8 cellular contexts compared by ENCODE assay signal in the genomic region with DNA sequence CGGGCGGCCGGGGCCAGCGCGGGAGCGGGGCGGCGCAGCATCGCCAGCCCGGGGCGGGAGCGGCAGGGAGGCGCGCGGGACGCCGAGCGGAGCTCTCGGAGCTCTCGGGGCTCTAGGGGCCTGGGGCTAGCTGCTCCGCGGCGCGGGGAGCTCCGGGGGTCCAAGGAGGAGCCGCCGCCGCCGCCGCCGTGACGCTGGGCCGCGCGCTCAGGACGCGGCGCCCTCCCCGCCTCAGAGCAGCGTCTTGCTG. TPM values are rescaled to one million over a fixed set of nuclear protein-coding genes. Genes with fewer than 3 reads are reported as not detected.
DNase-seq lines count a peak whose midpoint lies in the region; ATAC-seq, FAIRE-seq and TF ChIP-seq lines count a peak whose summit lies in the region.

No MANE protein-coding gene starts in this region.

- TF ChIP-seq CTCF in liver (IDR thresholded peaks at IDR 0.05; ENCODE audit: low read depth, low read length, missing input control) (no peak), uterus (IDR thresholded peaks at IDR 0.05) (no peak)

- FAIRE-seq in GM12892 (lab: Jason Lieb, UNC) = no peak

- H3K36me3 ChIP-seq in liver (ENCODE audit: control insufficient read depth in 4 of 4, insufficient read depth in 3 of 4, low read depth in 1 of 4, low read length in 3 of 4) = no peaks in the 10 kb centered on the region
- no peaks in the 10 kb centered on the region for H3K36me3 ChIP-seq in uterus

- no peaks in the 10 kb centered on the region for H3K27me3 ChIP-seq in liver (ENCODE audit: control insufficient read depth in 4 of 4, insufficient read depth in 4 of 4, low read length in 3 of 4)
- no peaks in the 10 kb centered on the region for H3K27me3 ChIP-seq in uterus

- H3K4me3 ChIP-seq in liver (ENCODE audit: low read depth in 1 of 3, low read length in 3 of 3) = peak overlapping the region in 2 of 3 donors; percentile 74 to 96
- H3K4me3 ChIP-seq in uterus = peak overlapping the region; percentile 56 to 94

- DNase-seq in GM12892 (ENCODE audit: insufficient read length) (no peak), uterus (no peak), NCI-H2196 treated with DMSO at 0.1 percent for 48 hours (lab: John Stamatoyannopoulos, UW; ENCODE audit: unreplicated experiment) (no peak), HT-29 (ENCODE audit: low spot score) (no peak), COLO829 (ENCODE audit: low spot score) (no peak)

- TF ChIP-seq RAD21 in liver (IDR thresholded peaks at IDR 0.05) = no peak

- H3K4me1 ChIP-seq in liver (ENCODE audit: control insufficient read depth in 4 of 4, insufficient read depth in 4 of 4, low read length in 3 of 4) (peaks cover 10 to 23% (median 21%) of the 10 kb centered on the region in 4 donors), uterus (peaks cover 8 to 10% of the 10 kb centered on the region in 2 donors)

- intact Hi-C loops in uterus (cut with DNase I; ENCODE audit: low total_unique reads) = no loop called here

- H3K9me3 ChIP-seq in liver (ENCODE audit: control insufficient read depth in 4 of 4, low read length in 3 of 4) (no peaks in the 10 kb centered on the region), uterus (no peaks in the 10 kb centered on the region)

- no peak overlapping the region for H3K9ac ChIP-seq in liver (ENCODE audit: low read depth in 1 of 2, low read length in 2 of 2)

- H3K27ac ChIP-seq in angular gyrus (ENCODE audit: low read depth, low read length) = peak overlapping the region; percentile 90
- no peak overlapping the region for H3K27ac ChIP-seq in liver (ENCODE audit: low read depth in 1 of 2, low read length in 2 of 2)
- peak overlapping the region; percentile 83 to 98 for H3K27ac ChIP-seq in uterus

- WGBS in liver = under 1% methylated on average over 40 of the region's 40 CpGs

- peak; percentile 59; the same call in 1 of the 2 replicates for TF ChIP-seq POLR2A in GM12892 (IDR thresholded peaks at IDR 0.05; ENCODE audit: low read depth, low read length)
- TF ChIP-seq POLR2A in uterus (IDR thresholded peaks at IDR 0.05) = peak; percentile 53 to 78

- peak; percentile 25 for ATAC-seq in HG03025 (IDR thresholded peaks at IDR 0.05; ENCODE audit: low FRiP score, unreplicated experiment)

TF ChIP-seq in liver, 16 proteins besides CTCF, POLR2A, EP300 and RAD21:
- no peak for TF ChIP-seq ATF3 (IDR thresholded peaks at IDR 0.05)
- TF ChIP-seq JUND (IDR thresholded peaks at IDR 0.05) = no peak
- TF ChIP-seq HNF4G (IDR thresholded peaks at IDR 0.05) = no peak
- TF ChIP-seq EGR1 (IDR thresholded peaks at IDR 0.05; ENCODE audit: low read depth in 2 of 2) = no peak
- TF ChIP-seq, protein P1, sequence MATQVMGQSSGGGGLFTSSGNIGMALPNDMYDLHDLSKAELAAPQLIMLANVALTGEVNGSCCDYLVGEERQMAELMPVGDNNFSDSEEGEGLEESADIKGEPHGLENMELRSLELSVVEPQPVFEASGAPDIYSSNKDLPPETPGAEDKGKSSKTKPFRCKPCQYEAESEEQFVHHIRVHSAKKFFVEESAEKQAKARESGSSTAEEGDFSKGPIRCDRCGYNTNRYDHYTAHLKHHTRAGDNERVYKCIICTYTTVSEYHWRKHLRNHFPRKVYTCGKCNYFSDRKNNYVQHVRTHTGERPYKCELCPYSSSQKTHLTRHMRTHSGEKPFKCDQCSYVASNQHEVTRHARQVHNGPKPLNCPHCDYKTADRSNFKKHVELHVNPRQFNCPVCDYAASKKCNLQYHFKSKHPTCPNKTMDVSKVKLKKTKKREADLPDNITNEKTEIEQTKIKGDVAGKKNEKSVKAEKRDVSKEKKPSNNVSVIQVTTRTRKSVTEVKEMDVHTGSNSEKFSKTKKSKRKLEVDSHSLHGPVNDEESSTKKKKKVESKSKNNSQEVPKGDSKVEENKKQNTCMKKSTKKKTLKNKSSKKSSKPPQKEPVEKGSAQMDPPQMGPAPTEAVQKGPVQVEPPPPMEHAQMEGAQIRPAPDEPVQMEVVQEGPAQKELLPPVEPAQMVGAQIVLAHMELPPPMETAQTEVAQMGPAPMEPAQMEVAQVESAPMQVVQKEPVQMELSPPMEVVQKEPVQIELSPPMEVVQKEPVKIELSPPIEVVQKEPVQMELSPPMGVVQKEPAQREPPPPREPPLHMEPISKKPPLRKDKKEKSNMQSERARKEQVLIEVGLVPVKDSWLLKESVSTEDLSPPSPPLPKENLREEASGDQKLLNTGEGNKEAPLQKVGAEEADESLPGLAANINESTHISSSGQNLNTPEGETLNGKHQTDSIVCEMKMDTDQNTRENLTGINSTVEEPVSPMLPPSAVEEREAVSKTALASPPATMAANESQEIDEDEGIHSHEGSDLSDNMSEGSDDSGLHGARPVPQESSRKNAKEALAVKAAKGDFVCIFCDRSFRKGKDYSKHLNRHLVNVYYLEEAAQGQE (IDR thresholded peaks at IDR 0.05) = no peak

RNA-seq across cellular contexts. Expression of gene CLSTN1, which starts 0.1 kb away (rescaled TPM):
- polyA plus RNA-seq in GM12892 (2012; ENCODE audit: missing spikeins) = 17.4 TPM
- 10 to 100 TPM in 1 of 2 donors, 1 to 10 TPM in 1; 8.0 to 13.4 TPM for total RNA-seq in liver
- 1 to 10 TPM; 3.1 to 9.6 TPM for polyA plus RNA-seq in liver
- total RNA-seq in uterus = 100 to 1,000 TPM in 2 of 4 donors, 10 to 100 TPM in 2; 46.8 to 184 (median 94.0) TPM
- total RNA-seq in HT-29 (2014; rRNA removed; shearing (Covaris generic)) = 78.4 and 99.0 TPM in 2 replicates

Comparison
In these comparisons a context has a peak if more than half of its experiments do, and no peak if none do; other contexts are left out.
1. H3K27ac ChIP-seq: peak in angular gyrus (single experiment) and uterus (2 of 2); none in liver (0 of 2).